Comparison of ENCODE assay signal across 17 cellular contexts in the genomic region with DNA sequence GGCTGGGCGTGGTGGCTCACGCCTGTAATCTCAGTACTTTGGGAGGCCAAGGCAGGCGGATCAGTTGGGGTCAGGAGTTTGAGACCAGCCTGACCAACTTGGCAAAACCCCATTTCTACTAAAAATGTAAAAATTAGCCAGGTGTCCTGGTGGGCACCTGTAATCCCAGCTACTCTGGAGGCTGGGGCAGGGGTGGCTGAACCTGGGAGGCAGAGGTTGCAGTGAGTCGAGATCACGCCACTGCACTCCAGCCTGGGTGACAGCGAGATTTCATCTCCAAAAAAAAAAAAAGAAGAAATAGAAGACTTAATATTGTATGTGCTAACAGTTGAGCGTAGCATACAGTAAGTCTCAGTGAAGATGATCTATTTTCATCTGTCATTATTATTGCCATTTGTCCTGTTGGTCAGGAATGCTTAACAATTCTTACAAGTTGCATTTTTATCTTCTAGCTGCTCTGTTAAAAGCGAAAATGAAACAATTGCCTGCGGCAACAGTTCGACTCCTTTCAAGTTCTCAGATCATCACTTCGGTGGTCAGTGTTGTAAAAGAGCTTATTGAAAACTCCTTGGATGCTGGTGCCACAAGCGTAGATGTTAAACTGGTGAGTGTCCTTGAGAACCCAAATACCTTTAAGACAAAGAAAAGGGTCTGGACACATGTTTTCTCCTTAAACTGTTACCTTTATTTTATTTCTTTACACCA. TPM values are rescaled to one million over a fixed set of nuclear protein-coding genes. Genes with fewer than 3 reads are reported as not detected.
DNase-seq lines count a peak whose midpoint lies in the region; ATAC-seq and FAIRE-seq lines count a peak whose summit lies in the region.
"Had no signal": no experiment of that assay in that cellular context is flagged by ENCODE, and none has a peak within 500 bp of the region (broad histone marks: within the 10 kb centered on the region; RNA-seq: fewer than 3 reads in every experiment).

No MANE protein-coding gene starts in this region.

- peak overlapping the region; percentile 19 for H3K4me3 Mint-ChIP-seq in activated naive CD8-positive, alpha-beta T cell treated with anti-CD3 and anti-CD28 coated beads, Interleukin-2, amount 10 ng/mL, durations not matched to agents 7 days and 5 days
- no peak overlapping the region for H3K4me3 Mint-ChIP-seq in activated naive CD8-positive, alpha-beta T cell treated with anti-CD3 and anti-CD28 coated beads for 36 hours
- H3K4me3 Mint-ChIP-seq in activated naive CD8-positive, alpha-beta T cell treated with anti-CD3 and anti-CD28 coated beads, Interleukin-2, amount 50 U/mL, for 24 hours = peak overlapping the region; percentile 54

- peak overlapping the region in 1 of 2 donors; percentile 15 for H3K4me3 ChIP-seq in small intestine (ENCODE audit: low read depth in 1 of 2, low read length in 2 of 2)
- H3K4me3 ChIP-seq: esophagus muscularis mucosa, suprapubic skin had no signal

- peaks cover 3 to 4% of the 10 kb centered on the region in 2 donors for H3K36me3 ChIP-seq in small intestine (ENCODE audit: control insufficient read depth in 2 of 2, insufficient read depth in 2 of 2, low read length in 2 of 2)

- H3K27ac ChIP-seq in small intestine (ENCODE audit: low read depth in 1 of 2, low read length in 1 of 2) = no peak overlapping the region
- H3K27ac ChIP-seq: esophagus muscularis mucosa, suprapubic skin, WERI-Rb-1 had no signal

- H3K4me1 ChIP-seq in small intestine (ENCODE audit: control insufficient read depth in 2 of 2, insufficient read depth in 1 of 2, low read depth in 1 of 2, low read length in 1 of 2) = no peaks in the 10 kb centered on the region
- H3K4me1 ChIP-seq: suprapubic skin had no signal

- no peak for ATAC-seq in activated naive CD8-positive, alpha-beta T cell treated with anti-CD3 and anti-CD28 coated beads, Interleukin-2, amount 10 ng/mL, durations not matched to agents 7 days and 5 days (ENCODE audit: low read depth)
- ATAC-seq in HG02885 (IDR thresholded peaks at IDR 0.05; ENCODE audit: poor library complexity, unreplicated experiment) (peak; percentile 58), HG02610 (IDR thresholded peaks at IDR 0.05; ENCODE audit: unreplicated experiment) (no peak)
- ATAC-seq in activated naive CD8-positive, alpha-beta T cell treated with anti-CD3 and anti-CD28 coated beads, Interleukin-2, amount 50 U/mL, for 24 hours = no peak
- ATAC-seq: activated naive CD4-positive, alpha-beta T cell treated with anti-CD3 and anti-CD28 coated beads, Interleukin-2, amount 50 U/mL, for 72 hours had no signal

- peak overlapping the region; percentile 42 for H3K27ac Mint-ChIP-seq in activated naive CD8-positive, alpha-beta T cell treated with anti-CD3 and anti-CD28 coated beads, Interleukin-2, amount 10 ng/mL, durations not matched to agents 7 days and 5 days
- H3K27ac Mint-ChIP-seq in activated naive CD8-positive, alpha-beta T cell treated with anti-CD3 and anti-CD28 coated beads for 36 hours = no peak overlapping the region
- H3K27ac Mint-ChIP-seq in activated naive CD8-positive, alpha-beta T cell treated with anti-CD3 and anti-CD28 coated beads, Interleukin-2, amount 50 U/mL, for 24 hours = no peak overlapping the region

- POLR2A ChIA-PET in activated naive CD8-positive, alpha-beta T cell treated with anti-CD3 and anti-CD28 coated beads, Interleukin-2, amount 10 ng/mL, durations not matched to agents 7 days and 5 days (lab: Charles Lee) = no interaction called here

- no peaks in the 10 kb centered on the region for H3K9me3 ChIP-seq in small intestine (ENCODE audit: control insufficient read depth, low read depth)
- H3K9me3 ChIP-seq: esophagus muscularis mucosa, suprapubic skin had no signal

- FAIRE-seq in small intestine (lab: Jason Lieb, UNC) = no peak
- FAIRE-seq: bronchial epithelial cell, GM12891 had no signal

- H3K27me3 Mint-ChIP-seq in activated naive CD8-positive, alpha-beta T cell treated with anti-CD3 and anti-CD28 coated beads, Interleukin-2, amount 10 ng/mL, durations not matched to agents 7 days and 5 days = no peaks in the 10 kb centered on the region
- H3K27me3 Mint-ChIP-seq in activated naive CD8-positive, alpha-beta T cell treated with anti-CD3 and anti-CD28 coated beads for 36 hours = no peaks in the 10 kb centered on the region
- no peaks in the 10 kb centered on the region for H3K27me3 Mint-ChIP-seq in activated naive CD8-positive, alpha-beta T cell treated with anti-CD3 and anti-CD28 coated beads, Interleukin-2, amount 50 U/mL, for 24 hours

- no peaks in the 10 kb centered on the region for H3K27me3 ChIP-seq in small intestine (ENCODE audit: control insufficient read depth in 2 of 2, insufficient read depth in 2 of 2, low read length in 2 of 2)
- H3K27me3 ChIP-seq: esophagus muscularis mucosa, suprapubic skin had no signal

- H3K4me1 Mint-ChIP-seq in activated naive CD8-positive, alpha-beta T cell treated with anti-CD3 and anti-CD28 coated beads, Interleukin-2, amount 10 ng/mL, durations not matched to agents 7 days and 5 days = peaks cover 16% of the 10 kb centered on the region
- peaks cover 16% of the 10 kb centered on the region for H3K4me1 Mint-ChIP-seq in activated naive CD8-positive, alpha-beta T cell treated with anti-CD3 and anti-CD28 coated beads for 36 hours
- peaks cover 9% of the 10 kb centered on the region for H3K4me1 Mint-ChIP-seq in activated naive CD8-positive, alpha-beta T cell treated with anti-CD3 and anti-CD28 coated beads, Interleukin-2, amount 50 U/mL, for 24 hours

- no peak for DNase-seq in activated naive CD8-positive, alpha-beta T cell treated with anti-CD3 and anti-CD28 coated beads, Interleukin-2, amount 10 ng/mL, durations not matched to agents 7 days and 5 days
- DNase-seq in activated naive CD8-positive, alpha-beta T cell treated with anti-CD3 and anti-CD28 coated beads for 36 hours = no peak
- DNase-seq in activated naive CD8-positive, alpha-beta T cell treated with anti-CD3 and anti-CD28 coated beads, Interleukin-2, amount 50 U/mL, for 24 hours = no peak
- peak; percentile 39 for DNase-seq in small intestine
- no peak for DNase-seq in DMS79 (lab: John Stamatoyannopoulos, UW)
- DNase-seq in NCI-H1048 (lab: John Stamatoyannopoulos, UW) = no peak
- DNase-seq: COR-L47, H7, NCI-H1694, WERI-Rb-1 had no signal

- no peaks in the 10 kb centered on the region for H3K9me3 Mint-ChIP-seq in activated naive CD8-positive, alpha-beta T cell treated with anti-CD3 and anti-CD28 coated beads, Interleukin-2, amount 10 ng/mL, durations not matched to agents 7 days and 5 days
- H3K9me3 Mint-ChIP-seq in activated naive CD8-positive, alpha-beta T cell treated with anti-CD3 and anti-CD28 coated beads for 36 hours = no peaks in the 10 kb centered on the region
- H3K9me3 Mint-ChIP-seq in activated naive CD8-positive, alpha-beta T cell treated with anti-CD3 and anti-CD28 coated beads, Interleukin-2, amount 50 U/mL, for 24 hours = no peaks in the 10 kb centered on the region
- H3K9me3 Mint-ChIP-seq: activated naive CD4-positive, alpha-beta T cell treated with anti-CD3 and anti-CD28 coated beads, Interleukin-2, amount 50 U/mL, for 72 hours had no signal

- H3K36me3 Mint-ChIP-seq in activated naive CD8-positive, alpha-beta T cell treated with anti-CD3 and anti-CD28 coated beads, Interleukin-2, amount 10 ng/mL, durations not matched to agents 7 days and 5 days = peaks cover 18% of the 10 kb centered on the region
- peaks cover 29% of the 10 kb centered on the region for H3K36me3 Mint-ChIP-seq in activated naive CD8-positive, alpha-beta T cell treated with anti-CD3 and anti-CD28 coated beads for 36 hours
- peaks cover 42% of the 10 kb centered on the region for H3K36me3 Mint-ChIP-seq in activated naive CD8-positive, alpha-beta T cell treated with anti-CD3 and anti-CD28 coated beads, Interleukin-2, amount 50 U/mL, for 24 hours (ENCODE audit: low read depth)

- 65 to 79% (median 65%) methylated on average over 12 of the region's 12 CpGs for WGBS in small intestine, 3 donors

RNA-seq across cellular contexts. Expression of a gene that starts 7.2 kb away (rescaled TPM):
- total RNA-seq in activated naive CD8-positive, alpha-beta T cell treated with anti-CD3 and anti-CD28 coated beads, Interleukin-2, amount 10 ng/mL, durations not matched to agents 7 days and 5 days = 10 to 100 TPM; 31.2 to 35.7 TPM
- 10 to 100 TPM; 41.8 to 48.8 TPM for total RNA-seq in activated naive CD8-positive, alpha-beta T cell treated with anti-CD3 and anti-CD28 coated beads for 36 hours
- 1 to 10 TPM; 2.4 to 8.9 (median 8.4) TPM for polyA plus RNA-seq in small intestine

RNA-seq across cellular contexts. Expression of a gene that starts 7.4 kb away (rescaled TPM):
- 100 to 1,000 TPM in 1 of 2 experiments, 10 to 100 TPM in 1; 98.2 to 105 TPM for total RNA-seq in activated naive CD8-positive, alpha-beta T cell treated with anti-CD3 and anti-CD28 coated beads, Interleukin-2, amount 10 ng/mL, durations not matched to agents 7 days and 5 days
- 10 to 100 TPM; 60.5 to 64.1 TPM for total RNA-seq in activated naive CD8-positive, alpha-beta T cell treated with anti-CD3 and anti-CD28 coated beads for 36 hours
- 10 to 100 TPM; 44.8 to 69.8 (median 45.1) TPM for polyA plus RNA-seq in small intestine

RNA-seq across cellular contexts. Expression of a gene that starts 28.9 kb away (rescaled TPM):
- total RNA-seq in activated naive CD8-positive, alpha-beta T cell treated with anti-CD3 and anti-CD28 coated beads, Interleukin-2, amount 10 ng/mL, durations not matched to agents 7 days and 5 days = 10 to 100 TPM; 14.3 to 15.5 TPM
- 1 to 10 TPM; 9.7 to 9.9 TPM for total RNA-seq in activated naive CD8-positive, alpha-beta T cell treated with anti-CD3 and anti-CD28 coated beads for 36 hours
- 1 to 10 TPM in 2 of 3 donors, under 1 TPM in 1; 0.67 to 4.0 (median 2.2) TPM for polyA plus RNA-seq in small intestine
